ENCODE assay signal across 19 cellular contexts in the genomic region with DNA sequence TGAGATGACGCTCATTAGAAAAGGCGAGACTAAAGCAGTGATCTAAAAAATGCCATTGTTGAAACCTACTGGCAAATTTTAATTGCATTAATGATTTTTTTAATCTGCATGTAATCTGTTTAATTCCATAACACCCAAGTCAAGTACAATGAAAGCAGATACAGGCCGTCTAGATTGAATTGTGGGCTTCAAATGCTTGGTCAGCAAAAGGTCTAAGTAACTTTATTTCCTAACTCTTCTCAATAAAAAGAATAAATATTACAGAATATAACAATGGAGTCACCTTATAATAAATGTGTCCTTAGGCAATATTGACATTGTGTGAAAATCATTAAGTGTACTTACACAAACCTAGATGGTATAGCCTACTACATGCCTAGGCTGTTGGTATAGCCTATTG. TPM values are rescaled to one million over a fixed set of nuclear protein-coding genes. Genes with fewer than 3 reads are reported as not detected.
DNase-seq lines count a peak whose midpoint lies in the region; FAIRE-seq and TF ChIP-seq lines count a peak whose summit lies in the region.
"Had no signal": no experiment of that assay in that cellular context is flagged by ENCODE, and none has a peak within 500 bp of the region (broad histone marks: within the 10 kb centered on the region; RNA-seq: fewer than 3 reads in every experiment).

No MANE protein-coding gene starts in this region.

- peaks cover 27% of the 10 kb centered on the region for H3K4me1 ChIP-seq in DOHH2 (ENCODE audit: control insufficient read depth, low read length)
- no peaks in the 10 kb centered on the region for H3K4me1 ChIP-seq in astrocyte (ENCODE audit: insufficient read depth, low read length)
- no peaks in the 10 kb centered on the region for H3K4me1 ChIP-seq in OCI-LY7 (ENCODE audit: insufficient read depth, low read length, poor library complexity, severe bottlenecking)
- no peaks in the 10 kb centered on the region for H3K4me1 ChIP-seq in spleen

- no peak overlapping the region for H3K4me3 Mint-ChIP-seq in astrocyte (ENCODE audit: unreplicated experiment)
- H3K4me3 Mint-ChIP-seq: CD4-positive, CD25-positive, alpha-beta regulatory T cell; CD8-positive, alpha-beta memory T cell; HFFc6 had no signal

- no peak overlapping the region for H3K27ac Mint-ChIP-seq in astrocyte (ENCODE audit: unreplicated experiment)
- H3K27ac Mint-ChIP-seq: CD4-positive, CD25-positive, alpha-beta regulatory T cell; CD8-positive, alpha-beta memory T cell; HFFc6 had no signal

- peak; percentile 25 for DNase-seq in NCI-H82 (lab: John Stamatoyannopoulos, UW)
- no peak for DNase-seq in NCI-H82 treated with DMSO at 0.1 percent for 48 hours (lab: John Stamatoyannopoulos, UW; ENCODE audit: unreplicated experiment)
- DNase-seq in astrocyte (ENCODE audit: low read depth), result no peak
- DNase-seq in substantia nigra (lab: John Stamatoyannopoulos, UW), result no peak
- no peak for DNase-seq in G401 (ENCODE audit: low spot score)
- DNase-seq in OCI-LY7 (ENCODE audit: low spot score), result no peak
- no peak for DNase-seq in spleen
- DNase-seq: C1 segment of cervical spinal cord; CD4-positive, CD25-positive, alpha-beta regulatory T cell; CD8-positive, alpha-beta memory T cell; COR-L47; GF-D8; GOT3; H7; HFFc6 had no signal

- no peaks in the 10 kb centered on the region for H3K27me3 Mint-ChIP-seq in astrocyte (ENCODE audit: low read depth, unreplicated experiment)
- H3K27me3 Mint-ChIP-seq: CD4-positive, CD25-positive, alpha-beta regulatory T cell; CD8-positive, alpha-beta memory T cell had no signal

- in situ Hi-C loops in G401 (cut with HindIII; ENCODE audit: low sequenced_read_pairs), result no loop called here

- H2AFZ ChIP-seq in astrocyte (ENCODE audit: low read depth, low read length), result no peak overlapping the region
- no peak overlapping the region for H2AFZ ChIP-seq in OCI-LY7 (ENCODE audit: low read length)

- peak overlapping the region; percentile 37 for H3K4me2 ChIP-seq in DOHH2 (ENCODE audit: low read length)
- H3K4me2 ChIP-seq in astrocyte (ENCODE audit: low read length), result peak overlapping the region; percentile 28
- no peak overlapping the region for H3K4me2 ChIP-seq in OCI-LY7 (ENCODE audit: low read length)

- POLR2A ChIA-PET in OCI-LY7 (lab: Charles Lee), result no interaction called here

- H3K4me1 Mint-ChIP-seq in astrocyte (ENCODE audit: low read depth, unreplicated experiment), result peaks cover 7% of the 10 kb centered on the region
- H3K4me1 Mint-ChIP-seq: CD4-positive, CD25-positive, alpha-beta regulatory T cell; CD8-positive, alpha-beta memory T cell had no signal

- peak overlapping the region; percentile 2 for H3K4me3 ChIP-seq in DOHH2 (ENCODE audit: low read length)
- H3K4me3 ChIP-seq in astrocyte (ENCODE audit: insufficient read depth, low read depth, low read length), result no peak overlapping the region
- no peak overlapping the region for H3K4me3 ChIP-seq in OCI-LY7 (ENCODE audit: low read depth, low read length, poor library complexity, severe bottlenecking)
- H3K4me3 ChIP-seq in spleen, result no peak overlapping the region

- H3K9me3 ChIP-seq in DOHH2 (ENCODE audit: control insufficient read depth, insufficient read depth, low read length) (no peaks in the 10 kb centered on the region), astrocyte (ENCODE audit: insufficient read depth, low read depth, low read length) (no peaks in the 10 kb centered on the region), OCI-LY7 (ENCODE audit: low read length) (no peaks in the 10 kb centered on the region), spleen (no peaks in the 10 kb centered on the region)

- CTCF ChIA-PET in OCI-LY7 (lab: Charles Lee; ENCODE audit: unreplicated experiment), result no interaction called here

- BruUV-seq in OCI-LY7 (replicated peaks; lab: Mats Ljungman, UMichigan), result no TSS peak

- H3K27me3 ChIP-seq in DOHH2 (ENCODE audit: control insufficient read depth, low read length) (no peaks in the 10 kb centered on the region), astrocyte (ENCODE audit: insufficient read depth, low read length) (no peaks in the 10 kb centered on the region), spleen (replicated peaks in 1 of 7) (no peaks in the 10 kb centered on the region)

- no peak for FAIRE-seq in astrocyte (lab: Jason Lieb, UNC)
- FAIRE-seq: D721Med had no signal

- no peak for TF ChIP-seq POLR2A in spleen (IDR thresholded peaks at IDR 0.05)

- 56 to 85% (median 61%) methylated on average over 3 of the region's 3 CpGs for WGBS in spleen, 5 donors

- no peaks in the 10 kb centered on the region for H3F3A ChIP-seq in DOHH2 (ENCODE audit: control insufficient read depth, insufficient read depth)

- no peak overlapping the region for H3K9ac ChIP-seq in astrocyte (ENCODE audit: low read length)

- peak overlapping the region; percentile 39; the same call in 1 of the 2 replicates for H3K27ac ChIP-seq in DOHH2 (ENCODE audit: low read depth, low read length)
- H3K27ac ChIP-seq in astrocyte (ENCODE audit: low read depth, low read length), result no peak overlapping the region
- H3K27ac ChIP-seq in substantia nigra (ENCODE audit: low read depth, low read length, poor library complexity, severe bottlenecking), result peak overlapping the region; percentile 29
- no peak overlapping the region for H3K27ac ChIP-seq in OCI-LY7 (ENCODE audit: low read depth, low read length, poor library complexity, severe bottlenecking)
- H3K27ac ChIP-seq in spleen, result no peak overlapping the region
- H3K27ac ChIP-seq: 22Rv1 had no signal

- intact Hi-C loops in OCI-LY7 (cut with micrococcal nuclease; ENCODE audit: unreplicated experiment) (no loop called here), spleen (cut with DNase I; ENCODE audit: low total_unique reads) (no loop called here)

- H3K9me3 Mint-ChIP-seq in astrocyte (ENCODE audit: unreplicated experiment), result no peaks in the 10 kb centered on the region

- H3K36me3 ChIP-seq in DOHH2 (ENCODE audit: control insufficient read depth, low read length) (no peaks in the 10 kb centered on the region), astrocyte (ENCODE audit: insufficient read depth, low read length) (peaks cover 4% of the 10 kb centered on the region), OCI-LY7 (ENCODE audit: insufficient read depth, low read length) (no peaks in the 10 kb centered on the region), spleen (no peaks in the 10 kb centered on the region)

- H4K20me1 ChIP-seq in DOHH2 (ENCODE audit: control insufficient read depth, insufficient read depth, low read depth, low read length) (no peaks in the 10 kb centered on the region), astrocyte (ENCODE audit: insufficient read depth, low read length) (no peaks in the 10 kb centered on the region), OCI-LY7 (ENCODE audit: insufficient read depth, low read length) (no peaks in the 10 kb centered on the region)

- TF ChIP-seq CTCF in DOHH2 (IDR thresholded peaks at IDR 0.05; ENCODE audit: low read depth, low read length, poor library complexity, severe bottlenecking) (no peak), astrocyte (IDR thresholded peaks at IDR 0.05; ENCODE audit: insufficient read depth, low read depth, low read length) (no peak), OCI-LY7 (conservative IDR thresholded peaks at IDR 0.05; ENCODE audit: low read length) (no peak), spleen (IDR thresholded peaks at IDR 0.05 in 8 of 11, conservative IDR thresholded peaks at IDR 0.05 in 3 of 11) (no peak)

- H3K9me2 ChIP-seq in DOHH2 (replicated peaks; ENCODE audit: control insufficient read depth, low read length) (no peaks in the 10 kb centered on the region), OCI-LY7 (ENCODE audit: insufficient read depth, low read length) (no peaks in the 10 kb centered on the region)

- peaks cover 7% of the 10 kb centered on the region for H3K36me3 Mint-ChIP-seq in astrocyte (ENCODE audit: low read depth, unreplicated experiment)
- H3K36me3 Mint-ChIP-seq: CD4-positive, CD25-positive, alpha-beta regulatory T cell; CD8-positive, alpha-beta memory T cell had no signal

- no peaks in the 10 kb centered on the region for H3K79me2 ChIP-seq in DOHH2 (ENCODE audit: control insufficient read depth, low read length)
- peaks cover 32% of the 10 kb centered on the region for H3K79me2 ChIP-seq in astrocyte (ENCODE audit: insufficient read depth, low read length)
- no peaks in the 10 kb centered on the region for H3K79me2 ChIP-seq in OCI-LY7 (ENCODE audit: insufficient read depth, low read depth, low read length)

RNA-seq across cellular contexts. Expression of gene PDE1C, which starts 20.6 kb away (rescaled TPM):
- total RNA-seq in astrocyte (14.9 and 31.6 TPM in 2 replicates), OCI-LY7 (2022) (not detected in 2 replicates), spleen (1 to 10 TPM in 6 of 7 donors, under 1 TPM in 1; 0.94 to 3.3 (median 2.1) TPM)
- total RNA-seq in G401 (2014; rRNA removed; shearing (Covaris generic)), result not detected in 2 replicates
- total RNA-seq in OCI-LY7 (2014; rRNA removed; shearing (Covaris generic)), result not detected in 2 replicates
- polyA plus RNA-seq in spleen, result under 1 TPM; 0.53 to 0.67 (median 0.65) TPM
- total RNA-seq: A673; CD4-positive, CD25-positive, alpha-beta regulatory T cell; CD8-positive, alpha-beta memory T cell had no signal
- polyA plus RNA-seq: CD4-positive, CD25-positive, alpha-beta regulatory T cell; CD8-positive, alpha-beta memory T cell had no signal

Comparison
In these comparisons a context has a peak if more than half of its experiments do, and no peak if none do; other contexts are left out.
1. H3K27ac ChIP-seq: peak in DOHH2 (single experiment) and substantia nigra (single experiment); none in astrocyte (single experiment), OCI-LY7 (single experiment) and spleen (0 of 8).